In the genomic region with DNA sequence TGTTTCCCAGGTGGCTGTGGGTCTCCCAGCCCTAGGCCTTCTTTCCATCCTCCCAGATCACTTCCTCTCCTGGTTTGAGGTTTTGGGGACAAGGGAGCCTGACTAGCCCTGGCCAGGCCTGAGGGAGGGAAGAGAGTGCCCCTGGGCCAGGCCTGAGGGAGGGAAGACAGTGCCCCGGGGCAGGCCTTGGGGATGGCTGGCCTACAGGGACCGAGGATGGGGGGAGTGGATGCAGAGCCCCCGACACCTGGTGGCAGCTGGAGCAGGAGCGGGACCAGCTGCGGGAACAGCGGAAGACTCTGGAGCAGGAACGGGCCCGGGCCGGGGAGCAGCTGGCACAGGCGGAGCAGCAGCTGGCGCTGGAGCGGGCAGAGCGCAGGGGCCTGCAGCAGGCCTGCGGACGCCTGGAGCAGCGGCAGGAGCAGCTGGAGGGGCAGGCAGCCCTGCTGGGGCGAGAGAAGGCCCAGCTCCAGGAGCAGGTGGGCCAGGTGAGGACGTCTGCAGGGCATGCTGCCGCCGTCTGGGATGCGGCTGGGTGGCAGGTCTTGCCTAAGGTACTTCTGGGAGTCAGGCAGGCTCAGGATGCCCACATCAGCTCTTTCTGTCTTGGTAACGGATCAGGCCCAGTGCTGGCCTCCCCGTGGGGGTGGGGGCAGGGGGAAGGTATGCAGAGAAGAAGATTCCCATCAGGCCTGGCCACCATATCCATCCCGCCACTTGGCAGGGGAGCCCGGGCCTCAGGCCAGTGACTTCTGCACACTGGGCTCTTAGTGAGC, we compare ENCODE assay signal across 17 cellular contexts. TPM values are rescaled to one million over a fixed set of nuclear protein-coding genes. Genes with fewer than 3 reads are reported as not detected.
DNase-seq lines count a peak whose midpoint lies in the region; ATAC-seq, FAIRE-seq and TF ChIP-seq lines count a peak whose summit lies in the region.
"Had no signal": no experiment of that assay in that cellular context is flagged by ENCODE, and none has a peak within 500 bp of the region (broad histone marks: within the 10 kb centered on the region; RNA-seq: fewer than 3 reads in every experiment).

No MANE protein-coding gene starts in this region.

- no peaks in the 10 kb centered on the region for H3K36me3 ChIP-seq in endodermal cell (ENCODE audit: control insufficient read depth, insufficient read depth, low read length)
- no peaks in the 10 kb centered on the region for H3K36me3 ChIP-seq in pancreas

- H3K4me1 Mint-ChIP-seq in H9 (no peaks in the 10 kb centered on the region), endodermal cell (no peaks in the 10 kb centered on the region)
- H3K4me1 Mint-ChIP-seq: nephron; stimulated activated effector memory CD8-positive, alpha-beta T cell treated with anti-CD3 and anti-CD28 coated beads, Interleukin-12 subunit alpha, Interleukin-12 subunit beta, amount 100 ng/mL, for 72 hours had no signal

- H3K27ac ChIP-seq in H9 (ENCODE audit: insufficient read length, low read depth, low read length) = no peak overlapping the region
- no peak overlapping the region for H3K27ac ChIP-seq in endodermal cell (ENCODE audit: low read depth, low read length)
- no peak overlapping the region for H3K27ac ChIP-seq in pancreas
- H3K27ac ChIP-seq: C4-2B, SK-N-MC had no signal

- H2BK5ac ChIP-seq in H9 (ENCODE audit: insufficient read length, low read length) = no peak overlapping the region

- no peak overlapping the region for H4K8ac ChIP-seq in H9 (replicated peaks; ENCODE audit: insufficient read length, low read depth, low read length)

- FAIRE-seq in pancreas (lab: Jason Lieb, UNC) = no peak
- FAIRE-seq: urothelium cell line had no signal

- no peak overlapping the region for H3K27ac Mint-ChIP-seq in H9
- H3K27ac Mint-ChIP-seq in endodermal cell = no peak overlapping the region
- H3K27ac Mint-ChIP-seq: nephron; stimulated activated effector memory CD8-positive, alpha-beta T cell treated with anti-CD3 and anti-CD28 coated beads, Interleukin-12 subunit alpha, Interleukin-12 subunit beta, amount 100 ng/mL, for 72 hours had no signal

- no peak overlapping the region for H3K4ac ChIP-seq in H9 (ENCODE audit: low read depth, low read length)

- peaks cover 12 to 14% of the 10 kb centered on the region in 2 experiments for H3K9me3 Mint-ChIP-seq in H9
- peaks cover 12% of the 10 kb centered on the region for H3K9me3 Mint-ChIP-seq in endodermal cell
- H3K9me3 Mint-ChIP-seq: stimulated activated effector memory CD8-positive, alpha-beta T cell treated with anti-CD3 and anti-CD28 coated beads, Interleukin-12 subunit alpha, Interleukin-12 subunit beta, amount 100 ng/mL, for 72 hours had no signal

- no peaks in the 10 kb centered on the region for H3K23me2 ChIP-seq in H9 (ENCODE audit: insufficient read length, low read depth, low read length, poor library complexity, severe bottlenecking)

- H3K9me3 ChIP-seq in H9 (ENCODE audit: control insufficient read depth, low read depth, low read length) (no peaks in the 10 kb centered on the region), endodermal cell (ENCODE audit: control insufficient read depth, low read length) (no peaks in the 10 kb centered on the region), pancreas (no peaks in the 10 kb centered on the region)

- no peak overlapping the region for H3K18ac ChIP-seq in H9 (ENCODE audit: insufficient read length, low read depth, low read length)

- no peak overlapping the region for H4K5ac ChIP-seq in H9 (ENCODE audit: insufficient read length, low read depth, low read length)

- H2AK5ac ChIP-seq in H9 (ENCODE audit: insufficient read length, low read length) = no peak overlapping the region

- no CpG with 5 or more reads among the region's 25 CpGs for WGBS in H9 (ENCODE audit: extremely low coverage, insufficient read length, low lambda C conversion rate)
- 91 to 92% methylated on average over 22 to 25 of the region's 25 CpGs for WGBS in endodermal cell (ENCODE audit: insufficient coverage in 1 of 2, insufficient read length in 1 of 2), 2 experiments
- 86 to 90% methylated on average over 25 of the region's 25 CpGs for WGBS in pancreas, 2 donors

- H3K4me1 ChIP-seq in H9 (ENCODE audit: insufficient read depth, low read length) = no peaks in the 10 kb centered on the region
- H3K4me1 ChIP-seq in endodermal cell (ENCODE audit: control insufficient read depth, insufficient read depth, low read length) = no peaks in the 10 kb centered on the region
- no peaks in the 10 kb centered on the region for H3K4me1 ChIP-seq in pancreas

- H3K79me1 ChIP-seq in H9 (ENCODE audit: insufficient read depth, low read depth, low read length, poor library complexity, severe bottlenecking) = no peaks in the 10 kb centered on the region

- no peak overlapping the region for H3T11ph ChIP-seq in H9 (ENCODE audit: low read length)

- no peak overlapping the region for H3K4me3 ChIP-seq in endodermal cell (ENCODE audit: low read length)
- no peak overlapping the region for H3K4me3 ChIP-seq in pancreas
- H3K4me3 ChIP-seq: SK-N-MC had no signal

- H2BK12ac ChIP-seq in H9 (ENCODE audit: insufficient read length, low read depth, low read length) = no peak overlapping the region

- no peak overlapping the region for H3K56ac ChIP-seq in H9 (ENCODE audit: insufficient read length, low read depth, low read length)

- no peak overlapping the region for H3K4me3 Mint-ChIP-seq in H9
- no peak overlapping the region for H3K4me3 Mint-ChIP-seq in endodermal cell
- H3K4me3 Mint-ChIP-seq: nephron; stimulated activated effector memory CD8-positive, alpha-beta T cell treated with anti-CD3 and anti-CD28 coated beads, Interleukin-12 subunit alpha, Interleukin-12 subunit beta, amount 100 ng/mL, for 72 hours had no signal

- intact Hi-C loops in pancreas (cut with DNase I) = no loop called here

- no peak overlapping the region for H2BK20ac ChIP-seq in H9 (ENCODE audit: low read depth, low read length, poor library complexity, severe bottlenecking)

- DNase-seq in COLO668 (lab: John Stamatoyannopoulos, UW; ENCODE audit: unreplicated experiment) (peak; percentile 80), H9 (peak; percentile 35), endodermal cell (peak; percentile 44), pancreas (peak in 4 of 6 donors; percentile 3 to 55 (median 14)), CD1c-positive myeloid dendritic cell (ENCODE audit: extremely low spot score) (no peak)
- DNase-seq: activated naive CD4-positive, alpha-beta T cell; DND-41; NCI-H1092; NCI-H345 had no signal

- H3K36me3 Mint-ChIP-seq in H9 (ENCODE audit: insufficient read depth in 1 of 3, low read depth in 3 of 3) (peaks cover 0 to 4% (median 0%) of the 10 kb centered on the region in 3 experiments; a peak in 3 of 7 replicates), endodermal cell (ENCODE audit: low read depth) (no peaks in the 10 kb centered on the region)
- H3K36me3 Mint-ChIP-seq: stimulated activated effector memory CD8-positive, alpha-beta T cell treated with anti-CD3 and anti-CD28 coated beads, Interleukin-12 subunit alpha, Interleukin-12 subunit beta, amount 100 ng/mL, for 72 hours had no signal

- no peak overlapping the region for H3K23ac ChIP-seq in H9 (ENCODE audit: insufficient read length, low read depth, low read length)

- no peak overlapping the region for H4K91ac ChIP-seq in H9 (ENCODE audit: insufficient read length, low read depth, low read length)

- H2BK15ac ChIP-seq in H9 (ENCODE audit: low read depth, low read length) = no peak overlapping the region

- H3K9ac ChIP-seq in H9 (ENCODE audit: extremely low read depth, insufficient read length, low read length) (no peak overlapping the region), endodermal cell (ENCODE audit: extremely low read depth, low read length, poor library complexity, severe bottlenecking) (no peak overlapping the region)

- H2BK120ac ChIP-seq in H9 (ENCODE audit: low read depth, low read length, poor library complexity, severe bottlenecking) = no peak overlapping the region

- H3K27me3 ChIP-seq in H9 (ENCODE audit: insufficient read depth, low read length) (no peaks in the 10 kb centered on the region), endodermal cell (ENCODE audit: control insufficient read depth, insufficient read depth, low read length, poor library complexity, severe bottlenecking) (peaks cover 18% of the 10 kb centered on the region), pancreas (no peaks in the 10 kb centered on the region)

- no peak overlapping the region for H2AFZ ChIP-seq in H9 (ENCODE audit: low read length)

- no peak overlapping the region for H3K4me2 ChIP-seq in H9 (ENCODE audit: insufficient read depth, insufficient read length, low read length)

- TF ChIP-seq CTCF in H9 (conservative IDR thresholded peaks at IDR 0.05) (no peak), endodermal cell (conservative IDR thresholded peaks at IDR 0.05) (no peak), pancreas (IDR thresholded peaks at IDR 0.05) (no peak)

- H3K14ac ChIP-seq in H9 (ENCODE audit: insufficient read depth, low read length) = no peak overlapping the region; the same call in 1 of the 2 replicates

- no peaks in the 10 kb centered on the region for H4K20me1 ChIP-seq in H9 (ENCODE audit: control insufficient read depth, insufficient read depth, insufficient read length)

- H3K27me3 Mint-ChIP-seq in H9 (ENCODE audit: low read depth) = peaks cover 15% of the 10 kb centered on the region
- H3K27me3 Mint-ChIP-seq in endodermal cell (ENCODE audit: insufficient read depth) = peaks cover 2% of the 10 kb centered on the region

- ATAC-seq in pancreas = no peak
- ATAC-seq in GM19463 (IDR thresholded peaks at IDR 0.05; ENCODE audit: unreplicated experiment) = no peak
- no peak for ATAC-seq in HG03432 (IDR thresholded peaks at IDR 0.05; ENCODE audit: unreplicated experiment)
- ATAC-seq: stimulated activated effector memory CD8-positive, alpha-beta T cell treated with anti-CD3 and anti-CD28 coated beads, Interleukin-12 subunit alpha, Interleukin-12 subunit beta, amount 100 ng/mL, for 72 hours had no signal

- no peaks in the 10 kb centered on the region for H3K79me2 ChIP-seq in H9 (ENCODE audit: insufficient read depth, low read length)

RNA-seq across cellular contexts. Expression of a gene that starts 29.2 kb away (rescaled TPM):
- total RNA-seq in H9 (2021) (not detected in 2 replicates), endodermal cell (not detected), pancreas (under 1 TPM in 1 of 6 donors, not detected in 5; 0.04 TPM)
- not detected for polyA plus RNA-seq in endodermal cell (2013, experiment 1 of 2)
- not detected for polyA plus RNA-seq in endodermal cell (2013, experiment 2 of 2)
- polyA plus RNA-seq in pancreas = under 1 TPM; 0.04 to 0.05 TPM
- total RNA-seq: H4 had no signal

RNA-seq across cellular contexts. Expression of a gene that starts 39.3 kb away (rescaled TPM):
- 0.15 and 0.37 TPM in 2 replicates for total RNA-seq in H9 (2021)
- total RNA-seq in endodermal cell = under 1 TPM in 1 of 2 donors, not detected in 1; 0.31 TPM
- not detected for polyA plus RNA-seq in endodermal cell (2013, experiment 1 of 2)
- not detected for polyA plus RNA-seq in endodermal cell (2013, experiment 2 of 2)
- 1 to 10 TPM in 2 of 6 donors, under 1 TPM in 4; 0.14 to 1.5 (median 0.45) TPM for total RNA-seq in pancreas
- 1 to 10 TPM; 2.0 TPM for polyA plus RNA-seq in pancreas
- total RNA-seq: H4 had no signal
